Comparison of ENCODE assay signal across 1 cellular context in the genomic region with DNA sequence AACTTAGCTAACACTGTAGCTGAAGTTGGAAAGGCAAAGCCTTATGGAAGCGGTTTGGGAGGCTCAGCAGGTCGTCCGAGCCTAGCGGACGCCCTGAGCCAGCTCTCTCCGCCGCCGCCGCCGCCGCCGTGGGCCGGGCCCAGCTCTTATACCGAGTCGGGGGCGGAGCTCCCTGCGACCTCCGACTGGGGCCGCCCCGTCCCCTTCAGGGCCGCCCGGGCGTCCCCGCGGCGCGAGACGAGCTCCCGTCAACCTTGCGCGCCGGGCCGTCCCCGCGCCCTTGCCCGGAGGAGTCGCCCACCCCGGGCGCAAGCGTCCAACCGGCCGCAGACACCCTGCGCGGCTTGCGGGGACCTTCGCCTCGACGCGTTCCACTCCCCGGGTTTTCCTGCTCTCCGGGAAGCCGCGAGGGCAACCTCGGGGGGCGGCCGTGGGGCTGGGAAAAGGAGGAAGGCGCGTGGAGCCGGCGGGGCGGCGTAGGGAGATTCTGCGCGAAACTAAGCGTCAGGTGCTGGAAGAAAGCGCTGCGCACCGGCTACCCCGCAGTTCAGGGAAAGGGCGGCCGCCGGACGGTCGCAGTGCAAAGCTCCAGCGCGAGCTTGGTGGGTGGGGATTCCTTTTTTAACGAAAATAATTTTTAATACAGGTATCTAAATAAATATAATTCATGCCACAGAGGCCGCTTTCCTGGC.
TF ChIP-seq lines count a peak whose summit lies in the region.

A gene with protein sequence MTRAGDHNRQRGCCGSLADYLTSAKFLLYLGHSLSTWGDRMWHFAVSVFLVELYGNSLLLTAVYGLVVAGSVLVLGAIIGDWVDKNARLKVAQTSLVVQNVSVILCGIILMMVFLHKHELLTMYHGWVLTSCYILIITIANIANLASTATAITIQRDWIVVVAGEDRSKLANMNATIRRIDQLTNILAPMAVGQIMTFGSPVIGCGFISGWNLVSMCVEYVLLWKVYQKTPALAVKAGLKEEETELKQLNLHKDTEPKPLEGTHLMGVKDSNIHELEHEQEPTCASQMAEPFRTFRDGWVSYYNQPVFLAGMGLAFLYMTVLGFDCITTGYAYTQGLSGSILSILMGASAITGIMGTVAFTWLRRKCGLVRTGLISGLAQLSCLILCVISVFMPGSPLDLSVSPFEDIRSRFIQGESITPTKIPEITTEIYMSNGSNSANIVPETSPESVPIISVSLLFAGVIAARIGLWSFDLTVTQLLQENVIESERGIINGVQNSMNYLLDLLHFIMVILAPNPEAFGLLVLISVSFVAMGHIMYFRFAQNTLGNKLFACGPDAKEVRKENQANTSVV (minus strand): TSS at position 125 of the 692 bp plus-strand sequence. CDS start 326 bp downstream, outside the sequence.

TF ChIP-seq in HepG2, 621 proteins besides CTCF, POLR2A, EP300 and RAD21 (continued from another document and continues in another):
- TF ChIP-seq ZNF224 (CRISPR knock-in tag; IDR thresholded peaks at IDR 0.05): no peak
- TF ChIP-seq HMG20B (CRISPR knock-in tag; conservative IDR thresholded peaks at IDR 0.05): no peak
- no peak for TF ChIP-seq SRSF4 (IDR thresholded peaks at IDR 0.05; ENCODE audit: low read depth, low read length, poor library complexity, severe bottlenecking)
- no peak for TF ChIP-seq HHEX (CRISPR knock-in tag; IDR thresholded peaks at IDR 0.05)
- peak; percentile 19; the same call in 1 of the 2 replicates for TF ChIP-seq HNRNPUL1 (IDR thresholded peaks at IDR 0.05; ENCODE audit: low read depth, low read length)
- TF ChIP-seq MEIS2 (CRISPR knock-in tag; IDR thresholded peaks at IDR 0.05): no peak
- TF ChIP-seq, protein P1, sequence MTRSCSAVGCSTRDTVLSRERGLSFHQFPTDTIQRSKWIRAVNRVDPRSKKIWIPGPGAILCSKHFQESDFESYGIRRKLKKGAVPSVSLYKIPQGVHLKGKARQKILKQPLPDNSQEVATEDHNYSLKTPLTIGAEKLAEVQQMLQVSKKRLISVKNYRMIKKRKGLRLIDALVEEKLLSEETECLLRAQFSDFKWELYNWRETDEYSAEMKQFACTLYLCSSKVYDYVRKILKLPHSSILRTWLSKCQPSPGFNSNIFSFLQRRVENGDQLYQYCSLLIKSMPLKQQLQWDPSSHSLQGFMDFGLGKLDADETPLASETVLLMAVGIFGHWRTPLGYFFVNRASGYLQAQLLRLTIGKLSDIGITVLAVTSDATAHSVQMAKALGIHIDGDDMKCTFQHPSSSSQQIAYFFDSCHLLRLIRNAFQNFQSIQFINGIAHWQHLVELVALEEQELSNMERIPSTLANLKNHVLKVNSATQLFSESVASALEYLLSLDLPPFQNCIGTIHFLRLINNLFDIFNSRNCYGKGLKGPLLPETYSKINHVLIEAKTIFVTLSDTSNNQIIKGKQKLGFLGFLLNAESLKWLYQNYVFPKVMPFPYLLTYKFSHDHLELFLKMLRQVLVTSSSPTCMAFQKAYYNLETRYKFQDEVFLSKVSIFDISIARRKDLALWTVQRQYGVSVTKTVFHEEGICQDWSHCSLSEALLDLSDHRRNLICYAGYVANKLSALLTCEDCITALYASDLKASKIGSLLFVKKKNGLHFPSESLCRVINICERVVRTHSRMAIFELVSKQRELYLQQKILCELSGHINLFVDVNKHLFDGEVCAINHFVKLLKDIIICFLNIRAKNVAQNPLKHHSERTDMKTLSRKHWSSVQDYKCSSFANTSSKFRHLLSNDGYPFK (CRISPR knock-in tag; IDR thresholded peaks at IDR 0.05; ENCODE audit: borderline replicate concordance): peak; percentile 11; the same call in 1 of the 2 replicates
- no peak for TF ChIP-seq ATF1 (CRISPR knock-in tag; IDR thresholded peaks at IDR 0.05)
- no peak for TF ChIP-seq ZNF383 (CRISPR knock-in tag; IDR thresholded peaks at IDR 0.05; ENCODE audit: borderline replicate concordance)
- no peak for TF ChIP-seq ZBTB21 (CRISPR knock-in tag; IDR thresholded peaks at IDR 0.05)
- no peak for TF ChIP-seq SATB2 (CRISPR knock-in tag; IDR thresholded peaks at IDR 0.05)
- TF ChIP-seq, protein P2, sequence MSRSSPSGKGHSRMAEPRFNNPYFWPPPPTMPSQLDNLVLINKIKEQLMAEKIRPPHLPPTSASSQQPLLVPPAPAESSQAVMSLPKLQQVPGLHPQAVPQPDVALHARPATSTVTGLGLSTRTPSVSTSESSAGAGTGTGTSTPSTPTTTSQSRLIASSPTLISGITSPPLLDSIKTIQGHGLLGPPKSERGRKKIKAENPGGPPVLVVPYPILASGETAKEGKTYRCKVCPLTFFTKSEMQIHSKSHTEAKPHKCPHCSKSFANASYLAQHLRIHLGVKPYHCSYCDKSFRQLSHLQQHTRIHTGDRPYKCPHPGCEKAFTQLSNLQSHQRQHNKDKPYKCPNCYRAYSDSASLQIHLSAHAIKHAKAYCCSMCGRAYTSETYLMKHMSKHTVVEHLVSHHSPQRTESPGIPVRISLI (CRISPR knock-in tag; IDR thresholded peaks at IDR 0.05; ENCODE audit: borderline replicate concordance): no peak
- TF ChIP-seq, protein P3, sequence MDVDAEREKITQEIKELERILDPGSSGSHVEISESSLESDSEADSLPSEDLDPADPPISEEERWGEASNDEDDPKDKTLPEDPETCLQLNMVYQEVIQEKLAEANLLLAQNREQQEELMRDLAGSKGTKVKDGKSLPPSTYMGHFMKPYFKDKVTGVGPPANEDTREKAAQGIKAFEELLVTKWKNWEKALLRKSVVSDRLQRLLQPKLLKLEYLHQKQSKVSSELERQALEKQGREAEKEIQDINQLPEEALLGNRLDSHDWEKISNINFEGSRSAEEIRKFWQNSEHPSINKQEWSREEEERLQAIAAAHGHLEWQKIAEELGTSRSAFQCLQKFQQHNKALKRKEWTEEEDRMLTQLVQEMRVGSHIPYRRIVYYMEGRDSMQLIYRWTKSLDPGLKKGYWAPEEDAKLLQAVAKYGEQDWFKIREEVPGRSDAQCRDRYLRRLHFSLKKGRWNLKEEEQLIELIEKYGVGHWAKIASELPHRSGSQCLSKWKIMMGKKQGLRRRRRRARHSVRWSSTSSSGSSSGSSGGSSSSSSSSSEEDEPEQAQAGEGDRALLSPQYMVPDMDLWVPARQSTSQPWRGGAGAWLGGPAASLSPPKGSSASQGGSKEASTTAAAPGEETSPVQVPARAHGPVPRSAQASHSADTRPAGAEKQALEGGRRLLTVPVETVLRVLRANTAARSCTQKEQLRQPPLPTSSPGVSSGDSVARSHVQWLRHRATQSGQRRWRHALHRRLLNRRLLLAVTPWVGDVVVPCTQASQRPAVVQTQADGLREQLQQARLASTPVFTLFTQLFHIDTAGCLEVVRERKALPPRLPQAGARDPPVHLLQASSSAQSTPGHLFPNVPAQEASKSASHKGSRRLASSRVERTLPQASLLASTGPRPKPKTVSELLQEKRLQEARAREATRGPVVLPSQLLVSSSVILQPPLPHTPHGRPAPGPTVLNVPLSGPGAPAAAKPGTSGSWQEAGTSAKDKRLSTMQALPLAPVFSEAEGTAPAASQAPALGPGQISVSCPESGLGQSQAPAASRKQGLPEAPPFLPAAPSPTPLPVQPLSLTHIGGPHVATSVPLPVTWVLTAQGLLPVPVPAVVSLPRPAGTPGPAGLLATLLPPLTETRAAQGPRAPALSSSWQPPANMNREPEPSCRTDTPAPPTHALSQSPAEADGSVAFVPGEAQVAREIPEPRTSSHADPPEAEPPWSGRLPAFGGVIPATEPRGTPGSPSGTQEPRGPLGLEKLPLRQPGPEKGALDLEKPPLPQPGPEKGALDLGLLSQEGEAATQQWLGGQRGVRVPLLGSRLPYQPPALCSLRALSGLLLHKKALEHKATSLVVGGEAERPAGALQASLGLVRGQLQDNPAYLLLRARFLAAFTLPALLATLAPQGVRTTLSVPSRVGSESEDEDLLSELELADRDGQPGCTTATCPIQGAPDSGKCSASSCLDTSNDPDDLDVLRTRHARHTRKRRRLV (CRISPR knock-in tag; IDR thresholded peaks at IDR 0.05): no peak
- peak; percentile 67 for TF ChIP-seq AGO2 (optimal IDR thresholded peaks at IDR 0.05; ENCODE audit: low read depth, low read length)
- TF ChIP-seq SIN3A (IDR thresholded peaks at IDR 0.05; ENCODE audit: borderline replicate concordance, low read depth, low read length): peak; percentile 32; the same call in 1 of the 2 replicates
- TF ChIP-seq FOXO1 (CRISPR knock-in tag; IDR thresholded peaks at IDR 0.05): peak; percentile 21
- TF ChIP-seq HNRNPLL (IDR thresholded peaks at IDR 0.05; ENCODE audit: low read depth, low read length, poor library complexity, severe bottlenecking): peak; percentile 99
- TF ChIP-seq ZBTB42 (CRISPR knock-in tag; IDR thresholded peaks at IDR 0.05): 0 out of 2 replicates have a peak, but pooled peaks have one; percentile 36
- TF ChIP-seq ZEB1 (IDR thresholded peaks at IDR 0.05; ENCODE audit: insufficient replicate concordance, low read depth): peak; percentile 66
- no peak for TF ChIP-seq DNMT3B (CRISPR knock-in tag; conservative IDR thresholded peaks at IDR 0.05)
- TF ChIP-seq HMGA1 (CRISPR knock-in tag; conservative IDR thresholded peaks at IDR 0.05): no peak
- TF ChIP-seq RELA (CRISPR knock-in tag; IDR thresholded peaks at IDR 0.05): no peak
- no peak for TF ChIP-seq NCOA5 (CRISPR knock-in tag; IDR thresholded peaks at IDR 0.05)
- TF ChIP-seq MTA1 (CRISPR knock-in tag; IDR thresholded peaks at IDR 0.05; ENCODE audit: borderline replicate concordance): peak; percentile 86; the same call in 1 of the 2 replicates
- TF ChIP-seq SP5 (CRISPR knock-in tag; IDR thresholded peaks at IDR 0.05; ENCODE audit: borderline replicate concordance, low read depth): peak; percentile 52; the same call in 1 of the 2 replicates
- TF ChIP-seq ZNF101 (CRISPR knock-in tag; IDR thresholded peaks at IDR 0.05; ENCODE audit: borderline replicate concordance, low read depth): no peak
- TF ChIP-seq FOSL2 (CRISPR knock-in tag; IDR thresholded peaks at IDR 0.05): no peak
- TF ChIP-seq, protein P4, sequence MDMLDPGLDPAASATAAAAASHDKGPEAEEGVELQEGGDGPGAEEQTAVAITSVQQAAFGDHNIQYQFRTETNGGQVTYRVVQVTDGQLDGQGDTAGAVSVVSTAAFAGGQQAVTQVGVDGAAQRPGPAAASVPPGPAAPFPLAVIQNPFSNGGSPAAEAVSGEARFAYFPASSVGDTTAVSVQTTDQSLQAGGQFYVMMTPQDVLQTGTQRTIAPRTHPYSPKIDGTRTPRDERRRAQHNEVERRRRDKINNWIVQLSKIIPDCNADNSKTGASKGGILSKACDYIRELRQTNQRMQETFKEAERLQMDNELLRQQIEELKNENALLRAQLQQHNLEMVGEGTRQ (IDR thresholded peaks at IDR 0.05; ENCODE audit: low read depth, low read length): no peak
- TF ChIP-seq, protein P4 (CRISPR knock-in tag; IDR thresholded peaks at IDR 0.05; ENCODE audit: borderline replicate concordance): no peak
- peak; percentile 71; the same call in 1 of the 2 replicates for TF ChIP-seq ZNF547 (CRISPR knock-in tag; IDR thresholded peaks at IDR 0.05)
- TF ChIP-seq CBX1 (IDR thresholded peaks at IDR 0.05; ENCODE audit: low read depth): no peak
- 0 out of 2 replicates have a peak, but pooled peaks have one; percentile 36 for TF ChIP-seq NR1H2 (CRISPR knock-in tag; IDR thresholded peaks at IDR 0.05; ENCODE audit: borderline replicate concordance, low read depth)
- TF ChIP-seq ZNF543 (CRISPR knock-in tag; IDR thresholded peaks at IDR 0.05): peak; percentile 79
- TF ChIP-seq NFE2L1 (CRISPR knock-in tag; IDR thresholded peaks at IDR 0.05; ENCODE audit: borderline replicate concordance): no peak
- TF ChIP-seq ZNF839 (CRISPR knock-in tag; IDR thresholded peaks at IDR 0.05; ENCODE audit: borderline replicate concordance): peak; percentile 84; the same call in 1 of the 2 replicates
- TF ChIP-seq ZBTB1 (CRISPR knock-in tag; IDR thresholded peaks at IDR 0.05; ENCODE audit: borderline replicate concordance): no peak
- TF ChIP-seq, protein P5, sequence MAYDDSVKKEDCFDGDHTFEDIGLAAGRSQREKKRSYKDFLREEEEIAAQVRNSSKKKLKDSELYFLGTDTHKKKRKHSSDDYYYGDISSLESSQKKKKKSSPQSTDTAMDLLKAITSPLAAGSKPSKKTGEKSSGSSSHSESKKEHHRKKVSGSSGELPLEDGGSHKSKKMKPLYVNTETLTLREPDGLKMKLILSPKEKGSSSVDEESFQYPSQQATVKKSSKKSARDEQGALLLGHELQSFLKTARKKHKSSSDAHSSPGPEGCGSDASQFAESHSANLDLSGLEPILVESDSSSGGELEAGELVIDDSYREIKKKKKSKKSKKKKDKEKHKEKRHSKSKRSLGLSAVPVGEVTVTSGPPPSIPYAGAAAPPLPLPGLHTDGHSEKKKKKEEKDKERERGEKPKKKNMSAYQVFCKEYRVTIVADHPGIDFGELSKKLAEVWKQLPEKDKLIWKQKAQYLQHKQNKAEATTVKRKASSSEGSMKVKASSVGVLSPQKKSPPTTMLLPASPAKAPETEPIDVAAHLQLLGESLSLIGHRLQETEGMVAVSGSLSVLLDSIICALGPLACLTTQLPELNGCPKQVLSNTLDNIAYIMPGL (CRISPR knock-in tag; IDR thresholded peaks at IDR 0.05; ENCODE audit: borderline replicate concordance in 1 of 2, low read depth in 1 of 2): peak; percentile 59 to 88; a peak in 3 of 4 replicates
- TF ChIP-seq MATR3 (CRISPR knock-in tag; IDR thresholded peaks at IDR 0.05): no peak
- TF ChIP-seq TBP (CRISPR knock-in tag; IDR thresholded peaks at IDR 0.05): no peak
- TF ChIP-seq, protein P6, sequence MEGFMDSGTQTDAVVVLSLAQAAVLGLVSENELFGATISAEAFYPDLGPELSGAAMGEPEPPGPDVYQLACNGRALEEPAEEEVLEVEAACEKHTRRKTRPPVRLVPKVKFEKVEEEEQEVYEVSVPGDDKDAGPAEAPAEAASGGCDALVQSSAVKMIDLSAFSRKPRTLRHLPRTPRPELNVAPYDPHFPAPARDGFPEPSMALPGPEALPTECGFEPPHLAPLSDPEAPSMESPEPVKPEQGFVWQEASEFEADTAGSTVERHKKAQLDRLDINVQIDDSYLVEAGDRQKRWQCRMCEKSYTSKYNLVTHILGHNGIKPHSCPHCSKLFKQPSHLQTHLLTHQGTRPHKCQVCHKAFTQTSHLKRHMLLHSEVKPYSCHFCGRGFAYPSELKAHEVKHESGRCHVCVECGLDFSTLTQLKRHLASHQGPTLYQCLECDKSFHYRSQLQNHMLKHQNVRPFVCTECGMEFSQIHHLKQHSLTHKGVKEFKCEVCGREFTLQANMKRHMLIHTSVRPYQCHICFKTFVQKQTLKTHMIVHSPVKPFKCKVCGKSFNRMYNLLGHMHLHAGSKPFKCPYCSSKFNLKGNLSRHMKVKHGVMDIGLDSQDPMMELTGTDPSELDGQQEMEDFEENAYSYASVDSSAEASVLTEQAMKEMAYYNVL (CRISPR knock-in tag; IDR thresholded peaks at IDR 0.05; ENCODE audit: borderline replicate concordance): no peak
- TF ChIP-seq PLRG1 (conservative IDR thresholded peaks at IDR 0.05): no peak
- no peak; the same call in 1 of the 2 replicates for TF ChIP-seq MYC (CRISPR knock-in tag; IDR thresholded peaks at IDR 0.05; ENCODE audit: borderline replicate concordance)
